Comparison of ENCODE assay signal across 8 cellular contexts in genomic region chr22:39316440-39317083, GRCh38. TPM values are rescaled to one million over a fixed set of nuclear protein-coding genes. Genes with fewer than 3 reads are reported as not detected.
DNase-seq lines count a peak whose midpoint lies in the region; ATAC-seq and TF ChIP-seq lines count a peak whose summit lies in the region.

No MANE protein-coding gene starts in this region.

- H2BK20ac ChIP-seq in IMR-90 (ENCODE audit: low read depth, low read length): no peak overlapping the region

- peak overlapping the region; percentile 46 for H3K4me3 ChIP-seq in IMR-90 (ENCODE audit: insufficient read depth, low read depth, low read length)
- H3K4me3 ChIP-seq in SJCRH30: peak overlapping the region; percentile 72; the same call in 1 of the 2 replicates
- H3K4me3 ChIP-seq in suprapubic skin: peak overlapping the region; percentile 84

- no peak overlapping the region for H2BK15ac ChIP-seq in IMR-90 (ENCODE audit: low read depth, low read length)

- H3K36me3 ChIP-seq in IMR-90 (ENCODE audit: control insufficient read depth, insufficient read depth, low read length): peaks cover 63% of the 10 kb centered on the region
- peaks cover 74% of the 10 kb centered on the region for H3K36me3 ChIP-seq in SJCRH30
- peaks cover 59% of the 10 kb centered on the region for H3K36me3 ChIP-seq in suprapubic skin

- peaks cover 23 to 62% of the 10 kb centered on the region in 2 experiments for H3K79me1 ChIP-seq in IMR-90 (ENCODE audit: low read depth in 1 of 2, low read length in 2 of 2)

- peak; percentile 41; the same call in 1 of the 2 replicates for TF ChIP-seq POLR2A in IMR-90 (IDR thresholded peaks at IDR 0.05; ENCODE audit: low read depth, low read length)
- TF ChIP-seq POLR2A in suprapubic skin (IDR thresholded peaks at IDR 0.05): no peak

- peaks cover 79% of the 10 kb centered on the region for H4K20me1 ChIP-seq in IMR-90 (ENCODE audit: insufficient read depth, low read length)

- no peak overlapping the region for H4K91ac ChIP-seq in IMR-90 (ENCODE audit: insufficient read depth, low read depth, low read length)

- H3K9ac ChIP-seq in IMR-90 (ENCODE audit: low read depth, low read length): peak overlapping the region; percentile 94; the same call in 1 of the 2 replicates

- H4K8ac ChIP-seq in IMR-90 (ENCODE audit: low read depth in 2 of 2, low read length in 2 of 2): no peak overlapping the region

- H2AFZ ChIP-seq in IMR-90 (replicated peaks; ENCODE audit: low read length, poor library complexity): no peak overlapping the region

- CTCF ChIA-PET in IMR-90 (lab: Yijun Ruan, JAX): interaction anchor here (0.7 to 1.6 kb wide), 7 partner anchors 16 to 212 kb away, joined by 3 to 6 read pairs (median 3); no protein-coding TSS in a partner anchor

- peak; percentile 81 for DNase-seq in COLO668 (lab: John Stamatoyannopoulos, UW; ENCODE audit: unreplicated experiment)
- DNase-seq in IMR-90: peak; percentile 95
- peak; percentile 59 to 75 for DNase-seq in SJCRH30
- DNase-seq in activated gamma-delta T cell treated with anti-CD3 and anti-CD28 coated beads, Interleukin-2, amount 50 U/mL, for 16 hours (ENCODE audit: low read depth): peak; percentile 75
- DNase-seq in foreskin melanocyte: peak; percentile 79
- peak; percentile 60 for DNase-seq in omental fat pad (ENCODE audit: low spot score)
- peak in 1 of 2 donors; percentile 89 for DNase-seq in suprapubic skin (ENCODE audit: low spot score in 2 of 2)

- H2BK120ac ChIP-seq in IMR-90 (ENCODE audit: low read depth, low read length): no peak overlapping the region

- in situ Hi-C loops in IMR-90 (cut with MboI; ENCODE audit: low sequenced_read_pairs): loop anchor here (10.0 kb wide), 2 partner anchors 208 to 312 kb away; partner anchors contain the start of gene ATF4

- H3K27ac ChIP-seq in IMR-90 (ENCODE audit: insufficient read depth, low read length) (peak overlapping the region; percentile 16; the same call in 1 of the 2 replicates), SJCRH30 (no peak overlapping the region), suprapubic skin (no peak overlapping the region)

- dilution Hi-C loops in IMR-90 (cut with HindIII; ENCODE audit: low sequenced_read_pairs, unreplicated experiment): no loop called here

- H3K14ac ChIP-seq in IMR-90 (replicated peaks; ENCODE audit: low read depth, low read length): peak overlapping the region; percentile 23; the same call in 1 of the 2 replicates

- TF ChIP-seq RAD21 in IMR-90 (IDR thresholded peaks at IDR 0.05; ENCODE audit: low read length): peak; percentile 78

- H2AK5ac ChIP-seq in IMR-90 (ENCODE audit: low read depth, low read length): no peak overlapping the region

- ATAC-seq in IMR-90 (ENCODE audit: low read depth): peak; percentile 40
- ATAC-seq in omental fat pad (ENCODE audit: low FRiP score): peak; percentile 29
- no peak for ATAC-seq in GM18519 (IDR thresholded peaks at IDR 0.05; ENCODE audit: low FRiP score, unreplicated experiment)

- POLR2A ChIA-PET in IMR-90 (lab: Charles Lee; ENCODE audit: unreplicated experiment): interaction anchor here (1.0 to 1.9 kb wide), 2 partner anchors 165 to 212 kb away, joined by 3 to 4 read pairs; no protein-coding TSS in a partner anchor

- H3K9me1 ChIP-seq in IMR-90 (ENCODE audit: insufficient read depth, low read length): no peaks in the 10 kb centered on the region; the same call in 1 of the 2 replicates

- H3K9me3 ChIP-seq in IMR-90 (ENCODE audit: control insufficient read depth, insufficient read depth, low read length): no peaks in the 10 kb centered on the region
- no peaks in the 10 kb centered on the region for H3K9me3 ChIP-seq in SJCRH30 (replicated peaks)
- no peaks in the 10 kb centered on the region for H3K9me3 ChIP-seq in suprapubic skin

- H4K5ac ChIP-seq in IMR-90 (ENCODE audit: low read depth, low read length): no peak overlapping the region

- intact Hi-C loops in IMR-90 (cut with micrococcal nuclease): loop anchor here (10.0 kb wide), 2 partner anchors 312 to 552 kb away; no protein-coding TSS in a partner anchor

- H3K56ac ChIP-seq in IMR-90 (ENCODE audit: extremely low read depth, insufficient read depth, low read length): no peak overlapping the region

- peak overlapping the region; percentile 16 for H2BK5ac ChIP-seq in IMR-90 (ENCODE audit: low read depth, low read length, poor library complexity, severe bottlenecking)

- WGBS in IMR-90 (ENCODE audit: extremely low coverage in 2 of 2, insufficient read length in 1 of 2), 2 experiments: 0% methylated on average over 2 of the region's 17 CpGs; no CpG with 5 or more reads in 1 of the 2 experiments
- 59% methylated on average over 13 of the region's 17 CpGs for WGBS in suprapubic skin

- H2AK9ac ChIP-seq in IMR-90 (replicated peaks; ENCODE audit: low read depth, low read length, poor library complexity): no peak overlapping the region

- H3K4ac ChIP-seq in IMR-90 (ENCODE audit: low read depth, low read length): 0 out of 2 replicates have a peak overlapping the region, but pooled peaks have one; percentile 8

- peaks cover 21% of the 10 kb centered on the region for H3K4me1 ChIP-seq in IMR-90 (ENCODE audit: control insufficient read depth, insufficient read depth, low read length)
- H3K4me1 ChIP-seq in SJCRH30: peaks cover 9% of the 10 kb centered on the region
- peaks cover 46% of the 10 kb centered on the region for H3K4me1 ChIP-seq in suprapubic skin

- H3K27me3 ChIP-seq in IMR-90 (ENCODE audit: control insufficient read depth, insufficient read depth, low read length): no peaks in the 10 kb centered on the region
- H3K27me3 ChIP-seq in SJCRH30: no peaks in the 10 kb centered on the region
- no peaks in the 10 kb centered on the region for H3K27me3 ChIP-seq in suprapubic skin

- H3K4me2 ChIP-seq in IMR-90 (ENCODE audit: low read depth, low read length): peak overlapping the region; percentile 96

- TF ChIP-seq EP300 in suprapubic skin (IDR thresholded peaks at IDR 0.05): no peak

- H3K23ac ChIP-seq in IMR-90 (ENCODE audit: low read depth, low read length): 0 out of 2 replicates have a peak overlapping the region, but pooled peaks have one; percentile 3

- H3K18ac ChIP-seq in IMR-90 (ENCODE audit: low read depth, low read length): no peak overlapping the region

- TF ChIP-seq CTCF in IMR-90 (conservative IDR thresholded peaks at IDR 0.05; ENCODE audit: low read depth, low read length) (peak; percentile 90), omental fat pad (IDR thresholded peaks at IDR 0.05) (no peak), suprapubic skin (IDR thresholded peaks at IDR 0.05) (peak; percentile 67 to 82)

- no TSS peak for BruUV-seq in IMR-90 (replicated peaks; lab: Mats Ljungman, UMichigan)

TF ChIP-seq in IMR-90, 13 proteins besides CTCF, POLR2A, EP300 and RAD21 (continues in another document):
- TF ChIP-seq NFE2L2 (IDR thresholded peaks at IDR 0.05; ENCODE audit: low read depth, low read length) (no peak), MAZ (IDR thresholded peaks at IDR 0.05; ENCODE audit: borderline replicate concordance, low read depth, low read length) (peak; percentile 57; the same call in 1 of the 2 replicates), SMC3 (IDR thresholded peaks at IDR 0.05; ENCODE audit: low read depth, low read length) (peak; percentile 68), USF2 (IDR thresholded peaks at IDR 0.05; ENCODE audit: low read depth, low read length) (peak; percentile 14; the same call in 1 of the 2 replicates), CEBPB (IDR thresholded peaks at IDR 0.05; ENCODE audit: low read depth, low read length) (no peak), ELK1 (IDR thresholded peaks at IDR 0.05; ENCODE audit: borderline replicate concordance, low read depth, low read length) (no peak), RFX5 (IDR thresholded peaks at IDR 0.05; ENCODE audit: low read depth, low read length) (no peak), MXI1 (IDR thresholded peaks at IDR 0.05; ENCODE audit: borderline replicate concordance, low read depth, low read length) (0 out of 2 replicates have a peak, but pooled peaks have one; percentile 27), RCOR1 (IDR thresholded peaks at IDR 0.05; ENCODE audit: insufficient replicate concordance, low read length) (no peak), BHLHE40 (IDR thresholded peaks at IDR 0.05; ENCODE audit: low read depth, low read length) (peak; percentile 93), CHD1 (IDR thresholded peaks at IDR 0.05; ENCODE audit: low read depth, low read length) (0 out of 2 replicates have a peak, but pooled peaks have one; percentile 30), FOS (IDR thresholded peaks at IDR 0.05; ENCODE audit: low read depth, low read length) (peak; percentile 78)

RNA-seq across cellular contexts. Expression of gene RPL3, which starts 2.9 kb away (rescaled TPM):
- 2,871 and 3,750 TPM in 2 replicates for total RNA-seq in IMR-90 (2012; rRNA removed)
- 3,097 and 3,312 TPM in 2 replicates for polyA plus RNA-seq in IMR-90 (2012; rRNA removed)
- polyA plus RNA-seq in IMR-90 (2012; cell fraction: cytosol; rRNA removed): 2,912 and 3,812 TPM in 2 replicates
- polyA plus RNA-seq in IMR-90 (2012; cell fraction: nucleus; rRNA removed; ENCODE audit: low replicate concordance): 2,181 and 2,704 TPM in 2 replicates
- total RNA-seq in SJCRH30 (2014; rRNA removed; shearing (Covaris generic)): 1,999 and 2,056 TPM in 2 replicates
- total RNA-seq in omental fat pad: 1,000 to 10,000 TPM; 1,543 to 2,117 (median 1,973) TPM
- total RNA-seq in suprapubic skin: 1,000 to 10,000 TPM; 2,537 to 3,396 (median 3,080) TPM

RNA-seq across cellular contexts. Expression of gene SYNGR1, which starts 33.2 kb away (rescaled TPM):
- total RNA-seq in IMR-90 (2012; rRNA removed): 6.3 and 19.7 TPM in 2 replicates
- polyA plus RNA-seq in IMR-90 (2012; rRNA removed): 81.5 and 82.8 TPM in 2 replicates
- polyA plus RNA-seq in IMR-90 (2012; cell fraction: cytosol; rRNA removed): 12.5 and 103 TPM in 2 replicates
- 69.4 and 179 TPM in 2 replicates for polyA plus RNA-seq in IMR-90 (2012; cell fraction: nucleus; rRNA removed; ENCODE audit: low replicate concordance)
- 3.2 and 4.0 TPM in 2 replicates for total RNA-seq in SJCRH30 (2014; rRNA removed; shearing (Covaris generic))
- total RNA-seq in omental fat pad: 10 to 100 TPM in 2 of 4 donors, 1 to 10 TPM in 2; 4.4 to 11.0 (median 9.9) TPM
- total RNA-seq in suprapubic skin: 10 to 100 TPM; 34.6 to 52.5 (median 44.3) TPM

Comparison
In these comparisons a context has a peak if more than half of its experiments do, and no peak if none do; other contexts are left out.
1. CTCF ChIP-seq: peak in IMR-90 (single experiment) and suprapubic skin (2 of 2); none in omental fat pad (0 of 3).
2. Peak in every context shown above with its lines, with median percentiles within 50 percentile points of each other: H3K4me3 ChIP-seq.